ENCODE assay signal across 16 cellular contexts in the genomic region with DNA sequence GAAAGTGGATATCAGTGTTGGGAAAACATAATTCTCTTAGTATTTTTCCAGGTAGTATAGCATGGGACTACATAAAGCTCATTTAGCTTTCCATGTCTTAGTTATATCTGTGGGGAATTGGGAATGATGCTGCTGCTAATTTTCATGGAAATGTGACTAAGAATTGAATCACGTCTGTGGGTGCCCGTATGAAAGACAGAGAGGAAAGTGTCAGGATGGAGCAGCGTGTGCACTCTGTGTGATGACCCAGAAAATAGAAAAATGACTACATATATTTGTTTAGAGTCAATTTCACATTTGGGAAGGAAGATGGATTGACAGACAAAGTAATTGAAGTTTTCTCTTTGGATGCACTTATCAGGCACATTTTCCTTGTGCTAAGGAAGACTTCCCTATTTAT.
DNase-seq lines count a peak whose midpoint lies in the region; ATAC-seq and TF ChIP-seq lines count a peak whose summit lies in the region.
"Had no signal": no experiment of that assay in that cellular context is flagged by ENCODE, and none has a peak within 500 bp of the region (broad histone marks: within the 10 kb centered on the region; RNA-seq: fewer than 3 reads in every experiment).

No MANE protein-coding gene starts in this region.

- no peak for TF ChIP-seq CTCF in PC-3 (conservative IDR thresholded peaks at IDR 0.05; ENCODE audit: low read depth, low read length)
- TF ChIP-seq CTCF in smooth muscle cell (IDR thresholded peaks at IDR 0.05; ENCODE audit: borderline replicate concordance, insufficient read depth, poor library complexity, severe bottlenecking) = no peak

- H3K9ac ChIP-seq in GM23248 (no peak overlapping the region), PC-3 (ENCODE audit: low read length) (no peak overlapping the region), smooth muscle cell (ENCODE audit: low read depth) (no peak overlapping the region)

- DNase-seq in Daoy (ENCODE audit: low read depth) = peak; percentile 16
- peak; percentile 8 for DNase-seq in GM23248
- DNase-seq in PC-3 = peak; percentile 54
- peak; percentile 21 for DNase-seq in putamen (ENCODE audit: low spot score)
- DNase-seq in smooth muscle cell (lab: John Stamatoyannopoulos, UW; ENCODE audit: unreplicated experiment) = no peak
- DNase-seq in germinal center (ENCODE audit: low spot score) = no peak
- DNase-seq: AML-193; CD4-positive, alpha-beta memory T cell; DMS153; DMS79; HCEC 1CT; IMR-90 had no signal

- H3K36me3 ChIP-seq in GM23248 (ENCODE audit: low read depth) (no peaks in the 10 kb centered on the region), PC-3 (ENCODE audit: low read depth, low read length) (no peaks in the 10 kb centered on the region), smooth muscle cell (ENCODE audit: low read depth) (no peaks in the 10 kb centered on the region)

- POLR2A ChIA-PET in PC-3 (lab: Charles Lee; ENCODE audit: unreplicated experiment) = interaction anchor here (0.6 kb wide), 1 partner anchor 33 kb away, joined by 4 read pairs; no protein-coding TSS in a partner anchor

- no peaks in the 10 kb centered on the region for H3F3A ChIP-seq in GM23248 (ENCODE audit: insufficient read depth)
- no peaks in the 10 kb centered on the region for H3F3A ChIP-seq in PC-3 (ENCODE audit: low read length, unreplicated experiment)
- H3F3A ChIP-seq in smooth muscle cell (ENCODE audit: low read depth) = no peaks in the 10 kb centered on the region

- BruUV-seq in PC-3 (replicated peaks; lab: Mats Ljungman, UMichigan) = no TSS peak

- H3K4me3 ChIP-seq in GM23248 (no peak overlapping the region), PC-3 (ENCODE audit: low read length) (no peak overlapping the region), smooth muscle cell (no peak overlapping the region)
- H3K4me3 ChIP-seq: GM12878, GM23338, K562 had no signal

- intact Hi-C loops in PC-3 (cut with micrococcal nuclease) = no loop called here

- CTCF ChIA-PET in PC-3 (lab: Charles Lee) = interaction anchor here (1.7 kb wide), 1 partner anchor 212 kb away, joined by 4 read pairs; a partner anchor contains a TSS

- no peak overlapping the region for H3K27ac ChIP-seq in GM23248
- H3K27ac ChIP-seq in PC-3 (ENCODE audit: low read length) = no peak overlapping the region
- H3K27ac ChIP-seq in smooth muscle cell (ENCODE audit: low read depth) = no peak overlapping the region
- H3K27ac ChIP-seq: C4-2B had no signal

- H2AFZ ChIP-seq in GM23248 = no peak overlapping the region
- no peak overlapping the region for H2AFZ ChIP-seq in PC-3 (ENCODE audit: low read length)
- H2AFZ ChIP-seq in smooth muscle cell (ENCODE audit: low read depth) = no peak overlapping the region
- H2AFZ ChIP-seq: GM23338 had no signal

- 60 to 66% methylated on average over 3 of the region's 3 CpGs for WGBS in GM23248 (ENCODE audit: low coverage in 1 of 2, low lambda C conversion rate in 2 of 2, missing lambda C conversion rate in 2 of 2), 2 experiments
- 95% methylated on average over 3 of the region's 3 CpGs for WGBS in smooth muscle cell (ENCODE audit: low lambda C conversion rate)

- H3K4me2 ChIP-seq in GM23248 (ENCODE audit: unreplicated experiment) (no peak overlapping the region), PC-3 (ENCODE audit: low read length) (no peak overlapping the region; the same call in 1 of the 2 replicates), smooth muscle cell (no peak overlapping the region)
- H3K4me2 ChIP-seq: GM23338 had no signal

- H3K79me2 ChIP-seq in GM23248 (ENCODE audit: insufficient read depth) (no peaks in the 10 kb centered on the region), PC-3 (ENCODE audit: low read length) (no peaks in the 10 kb centered on the region), smooth muscle cell (ENCODE audit: low read depth) (peaks cover 13% of the 10 kb centered on the region)

- in situ Hi-C loops in GM23248 (cut with MboI) = no loop called here

- H3K9me2 ChIP-seq in GM23248 (ENCODE audit: insufficient read depth) (no peaks in the 10 kb centered on the region), PC-3 (replicated peaks; ENCODE audit: low read length) (no peaks in the 10 kb centered on the region)

- H3K27me3 ChIP-seq in GM23248 (replicated peaks; ENCODE audit: insufficient read depth) = no peaks in the 10 kb centered on the region
- no peaks in the 10 kb centered on the region for H3K27me3 ChIP-seq in PC-3 (ENCODE audit: low read length)
- H3K27me3 ChIP-seq in smooth muscle cell (ENCODE audit: low read depth) = no peaks in the 10 kb centered on the region

- H4K20me1 ChIP-seq in GM23248 (ENCODE audit: insufficient read depth) (no peaks in the 10 kb centered on the region), PC-3 (ENCODE audit: low read length) (no peaks in the 10 kb centered on the region), smooth muscle cell (ENCODE audit: low read depth) (peaks cover 58% of the 10 kb centered on the region)

- peak; percentile 88 for ATAC-seq in PC-3
- ATAC-seq: GM12878, GM23338, K562 had no signal

- H3K9me3 ChIP-seq in GM23248 (ENCODE audit: low read depth) (no peaks in the 10 kb centered on the region), PC-3 (ENCODE audit: low read length) (no peaks in the 10 kb centered on the region), smooth muscle cell (replicated peaks; ENCODE audit: low read depth) (no peaks in the 10 kb centered on the region)

- H3K4me1 ChIP-seq in GM23248 (ENCODE audit: insufficient read depth) (no peaks in the 10 kb centered on the region), PC-3 (ENCODE audit: insufficient read depth, low read length) (peaks cover 19% of the 10 kb centered on the region), smooth muscle cell (ENCODE audit: low read depth) (no peaks in the 10 kb centered on the region)

Comparison
In these comparisons a context has a peak if more than half of its experiments do, and no peak if none do; other contexts are left out.
1. DNase-seq: peak in Daoy (single experiment), GM23248 (single experiment), PC-3 (single experiment) and putamen (single experiment); none in smooth muscle cell (single experiment) and germinal center (single experiment).